Comparison of ENCODE assay signal across 10 cellular contexts in genomic region chr3:9416139-9416780, GRCh38. TPM values are rescaled to one million over a fixed set of nuclear protein-coding genes. Genes with fewer than 3 reads are reported as not detected.
DNase-seq lines count a peak whose midpoint lies in the region; ATAC-seq and TF ChIP-seq lines count a peak whose summit lies in the region.
"Had no signal": no experiment of that assay in that cellular context is flagged by ENCODE, and none has a peak within 500 bp of the region (broad histone marks: within the 10 kb centered on the region; RNA-seq: fewer than 3 reads in every experiment).

No MANE protein-coding gene starts in this region.

- no peaks in the 10 kb centered on the region for H3K27me3 Mint-ChIP-seq in natural killer cell (ENCODE audit: low read depth in 2 of 2)

- H3K36me3 ChIP-seq in WERI-Rb-1, result peaks cover 17% of the 10 kb centered on the region

- no peaks in the 10 kb centered on the region for H3K27me3 ChIP-seq in WERI-Rb-1 (ENCODE audit: insufficient read depth, low read depth, severe bottlenecking)
- H3K27me3 ChIP-seq: spleen had no signal

- in situ Hi-C loops in Caki2 (cut with HindIII; ENCODE audit: low pct_unique_long_range_greater_than_20kb, low sequenced_read_pairs), result no loop called here

- peak; percentile 25 for ATAC-seq in esophagus mucosa
- no peak for ATAC-seq in natural killer cell

- no peak overlapping the region for H3K27ac ChIP-seq in WERI-Rb-1
- H3K27ac ChIP-seq: VCaP had no signal

- no peak overlapping the region for H3K4me3 ChIP-seq in WERI-Rb-1 (ENCODE audit: low read depth, low read length)
- H3K4me3 ChIP-seq: spleen had no signal

- H3K9me3 Mint-ChIP-seq in natural killer cell, result no peaks in the 10 kb centered on the region

- peak overlapping the region; percentile 65 to 80 for H3K27ac Mint-ChIP-seq in natural killer cell

- H3K9me3 ChIP-seq in WERI-Rb-1 (ENCODE audit: severe bottlenecking), result no peaks in the 10 kb centered on the region
- H3K9me3 ChIP-seq: spleen had no signal

- no peaks in the 10 kb centered on the region for H3K36me3 Mint-ChIP-seq in natural killer cell

- TF ChIP-seq CTCF in natural killer cell (IDR thresholded peaks at IDR 0.05), result no peak
- no peak for TF ChIP-seq CTCF in WERI-Rb-1 (IDR thresholded peaks at IDR 0.05; ENCODE audit: low read depth, low read length)

- intact Hi-C loops in natural killer cell (cut with micrococcal nuclease), result no loop called here

- H3K4me1 Mint-ChIP-seq in natural killer cell, result peaks cover 60 to 66% of the 10 kb centered on the region in 2 donors

- no peak overlapping the region for H3K4me3 Mint-ChIP-seq in natural killer cell

- DNase-seq in Caki2 (ENCODE audit: low read depth), result peak; percentile 11
- DNase-seq in LHCN-M2 (ENCODE audit: low read depth), result peak; percentile 52
- DNase-seq in natural killer cell, result no peak
- DNase-seq in stimulated activated CD4-positive, alpha-beta T cell treated with anti-CD3 and anti-CD28 coated beads, Interleukin-4, amount 100 ng/mL, for 1 hour, result no peak
- DNase-seq in WERI-Rb-1, result no peak
- DNase-seq in 8988T, result no peak
- DNase-seq: Kasumi-1, spleen had no signal

RNA-seq across cellular contexts. Expression of gene SETD5, which starts 18.8 kb away (rescaled TPM):
- total RNA-seq in Caki2 (2014; rRNA removed; shearing (Covaris generic); ENCODE audit: low replicate concordance), result 12.3 and 30.7 TPM in 2 replicates
- total RNA-seq in LHCN-M2 (2014; rRNA removed), result 51.2 and 51.8 TPM in 2 replicates
- polyA plus RNA-seq in LHCN-M2 (2012), result 28.9 TPM
- 62.5 TPM for total RNA-seq in esophagus mucosa
- 100 to 1,000 TPM; 106 to 154 (median 140) TPM for total RNA-seq in natural killer cell

RNA-seq across cellular contexts. Expression of gene THUMPD3, which starts 53.4 kb away (rescaled TPM):
- 25.7 and 28.1 TPM in 2 replicates for total RNA-seq in Caki2 (2014; rRNA removed; shearing (Covaris generic); ENCODE audit: low replicate concordance)
- 46.8 and 55.0 TPM in 2 replicates for total RNA-seq in LHCN-M2 (2014; rRNA removed)
- polyA plus RNA-seq in LHCN-M2 (2012), result 35.7 TPM
- 29.1 TPM for total RNA-seq in esophagus mucosa
- 10 to 100 TPM; 44.0 to 48.8 (median 46.3) TPM for total RNA-seq in natural killer cell

Comparison
In these comparisons a context has a peak if more than half of its experiments do, and no peak if none do; other contexts are left out.
1. DNase-seq: peak in Caki2 (single experiment) and LHCN-M2 (single experiment); none in natural killer cell (single experiment), stimulated activated CD4-positive, alpha-beta T cell treated with anti-CD3 and anti-CD28 coated beads, Interleukin-4, amount 100 ng/mL, for 1 hour (single experiment), WERI-Rb-1 (single experiment) and 8988T (single experiment).